ENCODE assay signal across 31 cellular contexts in the genomic region with DNA sequence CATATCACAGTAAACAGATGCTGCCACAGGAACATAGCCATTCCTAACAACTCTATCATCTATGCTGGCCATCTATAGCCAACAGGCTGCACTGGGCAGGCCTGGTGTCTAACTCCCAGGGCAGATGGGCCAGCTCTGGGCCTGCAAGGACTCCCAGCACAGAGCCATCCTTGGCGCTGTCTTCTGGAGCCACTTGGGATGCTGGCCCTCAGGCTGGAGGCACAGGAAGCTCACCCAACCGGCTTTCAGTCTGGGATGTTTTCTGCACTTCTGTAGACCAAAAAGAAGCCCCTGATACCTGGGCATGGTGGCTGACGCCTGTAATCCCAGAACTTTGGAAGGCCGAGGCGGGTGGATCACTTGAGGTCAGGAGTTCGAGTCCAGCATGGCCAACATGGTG. TPM values are rescaled to one million over a fixed set of nuclear protein-coding genes. Genes with fewer than 3 reads are reported as not detected.
"Had no signal": no experiment of that assay in that cellular context is flagged by ENCODE, and none has a peak within 500 bp of the region (broad histone marks: within the 10 kb centered on the region; RNA-seq: fewer than 3 reads in every experiment).

No MANE protein-coding gene starts in this region.

- FAIRE-seq: small intestine had no signal

- ATAC-seq: naive thymus-derived CD4-positive, alpha-beta T cell; natural killer cell; psoas muscle; right cardiac atrium; right lobe of liver; stimulated activated effector memory CD8-positive, alpha-beta T cell treated with anti-CD3 and anti-CD28 coated beads, Interleukin-12 subunit alpha, Interleukin-12 subunit beta, amount 100 ng/mL, for 72 hours; stimulated activated naive CD8-positive, alpha-beta T cell treated with anti-CD3 and anti-CD28 coated beads, Interleukin-15, amount 100 ng/mL, for 72 hours; stimulated activated naive CD8-positive, alpha-beta T cell treated with anti-CD3 and anti-CD28 coated beads, Interleukin-15, Interleukin-2, amounts not matched to agents 100 U/mL and 50 U/mL, for 24 hours; upper lobe of right lung had no signal

- H3K27me3 ChIP-seq: neutrophil, ovary, right lobe of liver, testis, transverse colon, upper lobe of right lung, uterus had no signal

- H3K4me1 Mint-ChIP-seq: natural killer cell; stimulated activated effector memory CD8-positive, alpha-beta T cell treated with anti-CD3 and anti-CD28 coated beads, Interleukin-12 subunit alpha, Interleukin-12 subunit beta, amount 100 ng/mL, for 72 hours; stimulated activated naive CD8-positive, alpha-beta T cell treated with anti-CD3 and anti-CD28 coated beads, Interleukin-15, amount 100 ng/mL, for 72 hours had no signal

- H3K4me2 ChIP-seq: neural progenitor cell had no signal

- H3K27ac ChIP-seq: neural progenitor cell, neutrophil, ovary, parathyroid adenoma, psoas muscle, right lobe of liver, sigmoid colon, suprapubic skin, testis, tibial artery, transverse colon, upper lobe of right lung, uterus had no signal

- H3K9me3 ChIP-seq: neutrophil, psoas muscle, right lobe of liver, sigmoid colon, suprapubic skin, testis, tibial artery, transverse colon, upper lobe of right lung, uterus had no signal

- H3K36me3 ChIP-seq: neural progenitor cell, neutrophil, ovary, right lobe of liver, sigmoid colon, suprapubic skin, tibial artery, transverse colon, upper lobe of right lung, uterus had no signal

- DNase-seq: naive thymus-derived CD4-positive, alpha-beta T cell; natural killer cell; nucleus accumbens; ovary; sigmoid colon; small intestine; stimulated activated CD4-positive, alpha-beta T cell treated with anti-CD3 and anti-CD28 coated beads, Interleukin-15, amount 100 ng/mL, for 24 hours; stimulated activated CD4-positive, alpha-beta T cell treated with anti-CD3 and anti-CD28 coated beads, Interleukin-2, amount 100 ng/mL, for 24 hours; stimulated activated CD4-positive, alpha-beta T cell treated with anti-CD3 and anti-CD28 coated beads, Interleukin-2, amount 100 ng/mL, for 48 hours; stimulated activated CD4-positive, alpha-beta T cell treated with anti-CD3 and anti-CD28 coated beads, Interleukin-4, amount 100 ng/mL, for 24 hours; stimulated activated naive CD4-positive, alpha-beta T cell; stimulated activated naive CD8-positive, alpha-beta T cell treated with anti-CD3 and anti-CD28 coated beads, Interleukin-15, amount 100 ng/mL, for 72 hours; stimulated activated naive CD8-positive, alpha-beta T cell treated with anti-CD3 and anti-CD28 coated beads, Interleukin-15, Interleukin-2, amounts not matched to agents 100 U/mL and 50 U/mL, for 24 hours; substantia nigra; testis; tibial artery; transverse colon; upper lobe of right lung; uterus had no signal

- H3K4me3 ChIP-seq: neural progenitor cell, ovary, psoas muscle, right lobe of liver, sigmoid colon, suprapubic skin, testis, tibial artery, transverse colon, upper lobe of right lung, uterus had no signal

- H3K79me2 ChIP-seq: parathyroid adenoma had no signal

- H3K36me3 Mint-ChIP-seq: naive thymus-derived CD4-positive, alpha-beta T cell; natural killer cell; neural progenitor cell; stimulated activated effector memory CD8-positive, alpha-beta T cell treated with anti-CD3 and anti-CD28 coated beads, Interleukin-12 subunit alpha, Interleukin-12 subunit beta, amount 100 ng/mL, for 72 hours; type B pancreatic cell had no signal

- H2AFZ ChIP-seq: neural progenitor cell, parathyroid adenoma had no signal

- H3K27ac Mint-ChIP-seq: naive thymus-derived CD4-positive, alpha-beta T cell; natural killer cell; nephron; neural progenitor cell; progenitor cell of endocrine pancreas; stimulated activated effector memory CD8-positive, alpha-beta T cell treated with anti-CD3 and anti-CD28 coated beads, Interleukin-12 subunit alpha, Interleukin-12 subunit beta, amount 100 ng/mL, for 72 hours; type B pancreatic cell had no signal

- H3K4me1 ChIP-seq: parathyroid adenoma, psoas muscle, right lobe of liver, sigmoid colon, testis, transverse colon, uterus had no signal

- H3K9ac ChIP-seq: neural progenitor cell, parathyroid adenoma had no signal

- H3K9me3 Mint-ChIP-seq: natural killer cell; nephron; neural progenitor cell; stimulated activated effector memory CD8-positive, alpha-beta T cell treated with anti-CD3 and anti-CD28 coated beads, Interleukin-12 subunit alpha, Interleukin-12 subunit beta, amount 100 ng/mL, for 72 hours; type B pancreatic cell had no signal

- H3K4me3 Mint-ChIP-seq: natural killer cell; nephron; neural progenitor cell; stimulated activated effector memory CD8-positive, alpha-beta T cell treated with anti-CD3 and anti-CD28 coated beads, Interleukin-12 subunit alpha, Interleukin-12 subunit beta, amount 100 ng/mL, for 72 hours; stimulated activated naive CD8-positive, alpha-beta T cell treated with anti-CD3 and anti-CD28 coated beads, Interleukin-15, amount 100 ng/mL, for 72 hours; type B pancreatic cell had no signal

RNA-seq across cellular contexts. Expression of a gene that starts 40.8 kb away (rescaled TPM):
- total RNA-seq: renal cortical epithelial cell had no signal
